1 cellular context compared by ENCODE assay signal in genomic region chr2:219073413-219074129, GRCh38.
TF ChIP-seq lines count a peak whose summit lies in the region.

No MANE protein-coding gene starts in this region.

TF ChIP-seq in HepG2, 621 proteins besides CTCF, POLR2A, EP300 and RAD21 (continued from another document and continues in another):
- no peak for TF ChIP-seq ZNF367 (CRISPR knock-in tag; IDR thresholded peaks at IDR 0.05; ENCODE audit: borderline replicate concordance)
- no peak for TF ChIP-seq RXRA (CRISPR knock-in tag; IDR thresholded peaks at IDR 0.05)
- no peak for TF ChIP-seq ZNF75D (CRISPR knock-in tag; IDR thresholded peaks at IDR 0.05; ENCODE audit: borderline replicate concordance)
- no peak for TF ChIP-seq GABPB1 (CRISPR knock-in tag; IDR thresholded peaks at IDR 0.05)
- TF ChIP-seq, protein P1, sequence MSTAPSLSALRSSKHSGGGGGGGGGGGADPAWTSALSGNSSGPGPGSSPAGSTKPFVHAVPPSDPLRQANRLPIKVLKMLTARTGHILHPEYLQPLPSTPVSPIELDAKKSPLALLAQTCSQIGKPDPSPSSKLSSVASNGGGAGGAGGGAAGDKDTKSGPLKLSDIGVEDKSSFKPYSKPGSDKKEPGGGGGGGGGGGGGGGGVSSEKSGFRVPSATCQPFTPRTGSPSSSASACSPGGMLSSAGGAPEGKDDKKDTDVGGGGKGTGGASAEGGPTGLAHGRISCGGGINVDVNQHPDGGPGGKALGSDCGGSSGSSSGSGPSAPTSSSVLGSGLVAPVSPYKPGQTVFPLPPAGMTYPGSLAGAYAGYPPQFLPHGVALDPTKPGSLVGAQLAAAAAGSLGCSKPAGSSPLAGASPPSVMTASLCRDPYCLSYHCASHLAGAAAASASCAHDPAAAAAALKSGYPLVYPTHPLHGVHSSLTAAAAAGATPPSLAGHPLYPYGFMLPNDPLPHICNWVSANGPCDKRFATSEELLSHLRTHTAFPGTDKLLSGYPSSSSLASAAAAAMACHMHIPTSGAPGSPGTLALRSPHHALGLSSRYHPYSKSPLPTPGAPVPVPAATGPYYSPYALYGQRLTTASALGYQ (CRISPR knock-in tag; IDR thresholded peaks at IDR 0.05) = peak; percentile 48; the same call in 1 of the 2 replicates
- peak; percentile 43; the same call in 1 of the 2 replicates for TF ChIP-seq KDM5B (CRISPR knock-in tag; IDR thresholded peaks at IDR 0.05; ENCODE audit: borderline replicate concordance)
- TF ChIP-seq, protein P2, sequence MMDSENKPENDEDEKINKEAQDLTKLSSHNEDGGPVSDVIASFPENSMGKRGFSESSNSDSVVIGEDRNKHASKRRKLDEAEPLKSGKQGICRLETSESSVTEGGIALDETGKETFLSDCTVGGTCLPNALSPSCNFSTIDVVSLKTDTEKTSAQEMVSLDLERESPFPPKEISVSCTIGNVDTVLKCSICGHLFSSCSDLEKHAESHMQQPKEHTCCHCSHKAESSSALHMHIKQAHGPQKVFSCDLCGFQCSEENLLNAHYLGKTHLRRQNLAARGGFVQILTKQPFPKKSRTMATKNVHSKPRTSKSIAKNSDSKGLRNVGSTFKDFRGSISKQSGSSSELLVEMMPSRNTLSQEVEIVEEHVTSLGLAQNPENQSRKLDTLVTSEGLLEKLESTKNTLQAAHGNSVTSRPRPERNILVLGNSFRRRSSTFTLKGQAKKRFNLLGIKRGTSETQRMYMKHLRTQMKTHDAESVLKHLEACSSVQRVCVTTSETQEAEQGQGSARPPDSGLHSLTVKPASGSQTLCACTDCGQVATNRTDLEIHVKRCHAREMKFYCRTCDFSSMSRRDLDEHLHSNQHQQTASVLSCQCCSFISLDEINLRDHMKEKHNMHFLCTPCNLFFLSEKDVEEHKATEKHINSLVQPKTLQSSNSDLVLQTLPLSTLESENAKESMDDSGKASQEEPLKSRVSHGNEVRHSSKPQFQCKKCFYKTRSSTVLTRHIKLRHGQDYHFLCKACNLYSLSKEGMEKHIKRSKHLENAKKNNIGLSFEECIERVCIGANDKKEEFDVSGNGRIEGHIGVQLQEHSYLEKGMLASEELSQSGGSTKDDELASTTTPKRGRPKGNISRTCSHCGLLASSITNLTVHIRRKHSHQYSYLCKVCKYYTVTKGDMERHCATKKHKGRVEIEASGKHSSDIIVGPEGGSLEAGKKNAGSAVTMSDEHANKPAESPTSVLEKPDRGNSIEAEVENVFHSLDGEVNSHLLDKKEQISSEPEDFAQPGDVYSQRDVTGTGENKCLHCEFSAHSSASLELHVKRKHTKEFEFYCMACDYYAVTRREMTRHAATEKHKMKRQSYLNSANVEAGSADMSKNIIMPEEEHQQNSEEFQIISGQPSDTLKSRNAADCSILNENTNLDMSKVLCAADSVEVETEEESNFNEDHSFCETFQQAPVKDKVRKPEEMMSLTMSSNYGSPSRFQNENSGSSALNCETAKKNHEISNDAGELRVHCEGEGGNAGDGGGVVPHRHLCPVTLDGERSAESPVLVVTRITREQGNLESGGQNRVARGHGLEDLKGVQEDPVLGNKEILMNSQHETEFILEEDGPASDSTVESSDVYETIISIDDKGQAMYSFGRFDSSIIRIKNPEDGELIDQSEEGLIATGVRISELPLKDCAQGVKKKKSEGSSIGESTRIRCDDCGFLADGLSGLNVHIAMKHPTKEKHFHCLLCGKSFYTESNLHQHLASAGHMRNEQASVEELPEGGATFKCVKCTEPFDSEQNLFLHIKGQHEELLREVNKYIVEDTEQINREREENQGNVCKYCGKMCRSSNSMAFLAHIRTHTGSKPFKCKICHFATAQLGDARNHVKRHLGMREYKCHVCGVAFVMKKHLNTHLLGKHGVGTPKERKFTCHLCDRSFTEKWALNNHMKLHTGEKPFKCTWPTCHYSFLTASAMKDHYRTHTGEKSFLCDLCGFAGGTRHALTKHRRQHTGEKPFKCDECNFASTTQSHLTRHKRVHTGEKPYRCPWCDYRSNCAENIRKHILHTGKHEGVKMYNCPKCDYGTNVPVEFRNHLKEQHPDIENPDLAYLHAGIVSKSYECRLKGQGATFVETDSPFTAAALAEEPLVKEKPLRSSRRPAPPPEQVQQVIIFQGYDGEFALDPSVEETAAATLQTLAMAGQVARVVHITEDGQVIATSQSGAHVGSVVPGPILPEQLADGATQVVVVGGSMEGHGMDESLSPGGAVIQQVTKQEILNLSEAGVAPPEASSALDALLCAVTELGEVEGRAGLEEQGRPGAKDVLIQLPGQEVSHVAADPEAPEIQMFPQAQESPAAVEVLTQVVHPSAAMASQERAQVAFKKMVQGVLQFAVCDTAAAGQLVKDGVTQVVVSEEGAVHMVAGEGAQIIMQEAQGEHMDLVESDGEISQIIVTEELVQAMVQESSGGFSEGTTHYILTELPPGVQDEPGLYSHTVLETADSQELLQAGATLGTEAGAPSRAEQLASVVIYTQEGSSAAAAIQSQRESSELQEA (CRISPR knock-in tag; IDR thresholded peaks at IDR 0.05; ENCODE audit: not compliant biosample characterization) = no peak
- no peak for TF ChIP-seq SP2 (CRISPR knock-in tag; IDR thresholded peaks at IDR 0.05)
- no peak for TF ChIP-seq KMT2A (CRISPR knock-in tag; IDR thresholded peaks at IDR 0.05)
- TF ChIP-seq CBX5 (CRISPR knock-in tag; IDR thresholded peaks at IDR 0.05; ENCODE audit: borderline replicate concordance) = no peak
- 0 out of 2 replicates have a peak, but pooled peaks have one; percentile 17 for TF ChIP-seq KLF6 (CRISPR knock-in tag; IDR thresholded peaks at IDR 0.05)
- TF ChIP-seq ZSCAN25 (CRISPR knock-in tag; IDR thresholded peaks at IDR 0.05) = 0 out of 2 replicates have a peak, but pooled peaks have one; percentile 28
- TF ChIP-seq, protein P3, sequence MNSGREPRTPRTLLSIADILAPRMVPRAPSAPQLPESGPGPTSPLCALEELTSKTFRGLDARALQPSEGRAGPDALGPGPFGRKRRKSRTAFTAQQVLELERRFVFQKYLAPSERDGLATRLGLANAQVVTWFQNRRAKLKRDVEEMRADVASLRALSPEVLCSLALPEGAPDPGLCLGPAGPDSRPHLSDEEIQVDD (CRISPR knock-in tag; IDR thresholded peaks at IDR 0.05; ENCODE audit: borderline replicate concordance) = no peak
- TF ChIP-seq GPBP1L1 (CRISPR knock-in tag; IDR thresholded peaks at IDR 0.05) = no peak
- TF ChIP-seq ZNF121 (CRISPR knock-in tag; IDR thresholded peaks at IDR 0.05) = no peak
- TF ChIP-seq, protein P4, sequence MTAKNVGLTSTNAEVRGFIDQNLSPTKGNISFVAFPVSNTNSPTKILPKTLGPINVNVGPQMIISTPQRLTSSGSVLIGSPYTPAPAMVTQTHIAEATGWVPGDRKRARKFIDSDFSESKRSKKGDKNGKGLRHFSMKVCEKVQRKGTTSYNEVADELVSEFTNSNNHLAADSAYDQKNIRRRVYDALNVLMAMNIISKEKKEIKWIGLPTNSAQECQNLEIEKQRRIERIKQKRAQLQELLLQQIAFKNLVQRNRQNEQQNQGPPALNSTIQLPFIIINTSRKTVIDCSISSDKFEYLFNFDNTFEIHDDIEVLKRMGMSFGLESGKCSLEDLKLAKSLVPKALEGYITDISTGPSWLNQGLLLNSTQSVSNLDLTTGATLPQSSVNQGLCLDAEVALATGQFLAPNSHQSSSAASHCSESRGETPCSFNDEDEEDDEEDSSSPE (CRISPR knock-in tag; IDR thresholded peaks at IDR 0.05) = no peak
- no peak for TF ChIP-seq DRAP1 (CRISPR knock-in tag; IDR thresholded peaks at IDR 0.05)
- TF ChIP-seq ZNF562 (CRISPR knock-in tag; IDR thresholded peaks at IDR 0.05; ENCODE audit: borderline replicate concordance) = no peak
- no peak for TF ChIP-seq NR2C2 (CRISPR knock-in tag; IDR thresholded peaks at IDR 0.05; ENCODE audit: borderline replicate concordance)
- no peak for TF ChIP-seq ZNF530 (CRISPR knock-in tag; IDR thresholded peaks at IDR 0.05; ENCODE audit: low read depth)
- no peak for TF ChIP-seq NONO (IDR thresholded peaks at IDR 0.05)
- TF ChIP-seq NONO (CRISPR knock-in tag; conservative IDR thresholded peaks at IDR 0.05) = no peak
- TF ChIP-seq, protein P5, sequence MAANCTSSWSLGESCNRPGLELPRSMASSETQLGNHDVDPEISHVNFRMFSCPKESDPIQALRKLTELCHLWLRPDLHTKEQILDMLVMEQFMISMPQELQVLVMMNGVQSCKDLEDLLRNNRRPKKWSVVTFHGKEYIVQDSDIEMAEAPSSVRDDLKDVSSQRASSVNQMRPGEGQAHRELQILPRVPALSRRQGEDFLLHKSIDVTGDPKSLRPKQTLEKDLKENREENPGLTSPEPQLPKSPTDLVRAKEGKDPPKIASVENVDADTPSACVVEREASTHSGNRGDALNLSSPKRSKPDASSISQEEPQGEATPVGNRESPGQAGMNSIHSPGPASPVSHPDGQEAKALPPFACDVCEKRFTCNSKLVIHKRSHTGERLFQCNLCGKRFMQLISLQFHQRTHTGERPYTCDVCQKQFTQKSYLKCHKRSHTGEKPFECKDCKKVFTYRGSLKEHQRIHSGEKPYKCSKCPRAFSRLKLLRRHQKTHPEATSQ (CRISPR knock-in tag; IDR thresholded peaks at IDR 0.05; ENCODE audit: borderline replicate concordance) = no peak
- TF ChIP-seq ZNF776 (CRISPR knock-in tag; IDR thresholded peaks at IDR 0.05) = no peak
- TF ChIP-seq RARA (CRISPR knock-in tag; IDR thresholded peaks at IDR 0.05) = no peak
- TF ChIP-seq, protein P6, sequence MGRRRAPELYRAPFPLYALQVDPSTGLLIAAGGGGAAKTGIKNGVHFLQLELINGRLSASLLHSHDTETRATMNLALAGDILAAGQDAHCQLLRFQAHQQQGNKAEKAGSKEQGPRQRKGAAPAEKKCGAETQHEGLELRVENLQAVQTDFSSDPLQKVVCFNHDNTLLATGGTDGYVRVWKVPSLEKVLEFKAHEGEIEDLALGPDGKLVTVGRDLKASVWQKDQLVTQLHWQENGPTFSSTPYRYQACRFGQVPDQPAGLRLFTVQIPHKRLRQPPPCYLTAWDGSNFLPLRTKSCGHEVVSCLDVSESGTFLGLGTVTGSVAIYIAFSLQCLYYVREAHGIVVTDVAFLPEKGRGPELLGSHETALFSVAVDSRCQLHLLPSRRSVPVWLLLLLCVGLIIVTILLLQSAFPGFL (CRISPR knock-in tag; IDR thresholded peaks at IDR 0.05) = 0 out of 2 replicates have a peak, but pooled peaks have one; percentile 3
- no peak for TF ChIP-seq HNRNPUL1 (IDR thresholded peaks at IDR 0.05; ENCODE audit: low read depth, low read length)
- peak; percentile 51; the same call in 1 of the 2 replicates for TF ChIP-seq ZNF572 (CRISPR knock-in tag; IDR thresholded peaks at IDR 0.05)
- TF ChIP-seq, protein P7, sequence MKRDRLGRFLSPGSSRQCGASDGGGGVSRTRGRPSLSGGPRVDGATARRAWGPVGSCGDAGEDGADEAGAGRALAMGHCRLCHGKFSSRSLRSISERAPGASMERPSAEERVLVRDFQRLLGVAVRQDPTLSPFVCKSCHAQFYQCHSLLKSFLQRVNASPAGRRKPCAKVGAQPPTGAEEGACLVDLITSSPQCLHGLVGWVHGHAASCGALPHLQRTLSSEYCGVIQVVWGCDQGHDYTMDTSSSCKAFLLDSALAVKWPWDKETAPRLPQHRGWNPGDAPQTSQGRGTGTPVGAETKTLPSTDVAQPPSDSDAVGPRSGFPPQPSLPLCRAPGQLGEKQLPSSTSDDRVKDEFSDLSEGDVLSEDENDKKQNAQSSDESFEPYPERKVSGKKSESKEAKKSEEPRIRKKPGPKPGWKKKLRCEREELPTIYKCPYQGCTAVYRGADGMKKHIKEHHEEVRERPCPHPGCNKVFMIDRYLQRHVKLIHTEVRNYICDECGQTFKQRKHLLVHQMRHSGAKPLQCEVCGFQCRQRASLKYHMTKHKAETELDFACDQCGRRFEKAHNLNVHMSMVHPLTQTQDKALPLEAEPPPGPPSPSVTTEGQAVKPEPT (CRISPR knock-in tag; IDR thresholded peaks at IDR 0.05; ENCODE audit: low read depth) = no peak
- TF ChIP-seq, protein P8, sequence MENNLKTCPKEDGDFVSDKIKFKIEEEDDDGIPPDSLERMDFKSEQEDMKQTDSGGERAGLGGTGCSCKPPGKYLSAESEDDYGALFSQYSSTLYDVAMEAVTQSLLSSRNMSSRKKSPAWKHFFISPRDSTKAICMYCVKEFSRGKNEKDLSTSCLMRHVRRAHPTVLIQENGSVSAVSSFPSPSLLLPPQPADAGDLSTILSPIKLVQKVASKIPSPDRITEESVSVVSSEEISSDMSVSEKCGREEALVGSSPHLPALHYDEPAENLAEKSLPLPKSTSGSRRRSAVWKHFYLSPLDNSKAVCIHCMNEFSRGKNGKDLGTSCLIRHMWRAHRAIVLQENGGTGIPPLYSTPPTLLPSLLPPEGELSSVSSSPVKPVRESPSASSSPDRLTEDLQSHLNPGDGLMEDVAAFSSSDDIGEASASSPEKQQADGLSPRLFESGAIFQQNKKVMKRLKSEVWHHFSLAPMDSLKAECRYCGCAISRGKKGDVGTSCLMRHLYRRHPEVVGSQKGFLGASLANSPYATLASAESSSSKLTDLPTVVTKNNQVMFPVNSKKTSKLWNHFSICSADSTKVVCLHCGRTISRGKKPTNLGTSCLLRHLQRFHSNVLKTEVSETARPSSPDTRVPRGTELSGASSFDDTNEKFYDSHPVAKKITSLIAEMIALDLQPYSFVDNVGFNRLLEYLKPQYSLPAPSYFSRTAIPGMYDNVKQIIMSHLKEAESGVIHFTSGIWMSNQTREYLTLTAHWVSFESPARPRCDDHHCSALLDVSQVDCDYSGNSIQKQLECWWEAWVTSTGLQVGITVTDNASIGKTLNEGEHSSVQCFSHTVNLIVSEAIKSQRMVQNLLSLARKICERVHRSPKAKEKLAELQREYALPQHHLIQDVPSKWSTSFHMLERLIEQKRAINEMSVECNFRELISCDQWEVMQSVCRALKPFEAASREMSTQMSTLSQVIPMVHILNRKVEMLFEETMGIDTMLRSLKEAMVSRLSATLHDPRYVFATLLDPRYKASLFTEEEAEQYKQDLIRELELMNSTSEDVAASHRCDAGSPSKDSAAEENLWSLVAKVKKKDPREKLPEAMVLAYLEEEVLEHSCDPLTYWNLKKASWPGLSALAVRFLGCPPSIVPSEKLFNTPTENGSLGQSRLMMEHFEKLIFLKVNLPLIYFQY (CRISPR knock-in tag; IDR thresholded peaks at IDR 0.05; ENCODE audit: borderline replicate concordance) = no peak
- 0 out of 2 replicates have a peak, but pooled peaks have one; percentile 15 for TF ChIP-seq GATAD2A (CRISPR knock-in tag; IDR thresholded peaks at IDR 0.05)
- TF ChIP-seq ZFP1 (CRISPR knock-in tag; IDR thresholded peaks at IDR 0.05) = no peak
- TF ChIP-seq SRSF9 (IDR thresholded peaks at IDR 0.05; ENCODE audit: borderline replicate concordance, insufficient read depth, low read depth, low read length, poor library complexity, severe bottlenecking) = no peak
